ENCODE assay signal across 2 cellular contexts in the genomic region with DNA sequence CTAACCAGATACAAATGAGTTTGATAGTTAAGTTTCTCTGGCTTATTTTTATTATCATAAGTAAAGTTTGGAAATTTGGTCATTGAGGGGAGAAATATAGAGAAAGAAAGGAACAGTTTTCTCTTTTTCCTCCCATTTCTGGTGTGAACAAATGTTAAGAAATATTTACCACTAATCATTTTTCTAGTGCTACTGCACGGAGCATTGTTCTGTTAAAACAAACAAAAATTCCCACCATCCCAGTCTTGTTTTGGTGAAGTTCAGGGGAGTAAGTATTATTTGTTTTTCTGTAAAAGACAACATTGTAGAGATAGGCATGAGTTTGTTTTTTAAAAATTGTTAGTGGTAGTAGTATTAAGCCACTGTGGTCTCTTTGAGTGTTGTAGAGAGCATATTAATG.
A peak's percentile ranks its signal among the peaks of the same experiment; 100 is the strongest.
TF ChIP-seq lines count a peak whose summit lies in the region.

No MANE protein-coding gene starts in this region.

TF ChIP-seq in K562, 482 proteins besides CTCF, POLR2A, EP300 and RAD21 (continued from another document):
- TF ChIP-seq, protein P1, sequence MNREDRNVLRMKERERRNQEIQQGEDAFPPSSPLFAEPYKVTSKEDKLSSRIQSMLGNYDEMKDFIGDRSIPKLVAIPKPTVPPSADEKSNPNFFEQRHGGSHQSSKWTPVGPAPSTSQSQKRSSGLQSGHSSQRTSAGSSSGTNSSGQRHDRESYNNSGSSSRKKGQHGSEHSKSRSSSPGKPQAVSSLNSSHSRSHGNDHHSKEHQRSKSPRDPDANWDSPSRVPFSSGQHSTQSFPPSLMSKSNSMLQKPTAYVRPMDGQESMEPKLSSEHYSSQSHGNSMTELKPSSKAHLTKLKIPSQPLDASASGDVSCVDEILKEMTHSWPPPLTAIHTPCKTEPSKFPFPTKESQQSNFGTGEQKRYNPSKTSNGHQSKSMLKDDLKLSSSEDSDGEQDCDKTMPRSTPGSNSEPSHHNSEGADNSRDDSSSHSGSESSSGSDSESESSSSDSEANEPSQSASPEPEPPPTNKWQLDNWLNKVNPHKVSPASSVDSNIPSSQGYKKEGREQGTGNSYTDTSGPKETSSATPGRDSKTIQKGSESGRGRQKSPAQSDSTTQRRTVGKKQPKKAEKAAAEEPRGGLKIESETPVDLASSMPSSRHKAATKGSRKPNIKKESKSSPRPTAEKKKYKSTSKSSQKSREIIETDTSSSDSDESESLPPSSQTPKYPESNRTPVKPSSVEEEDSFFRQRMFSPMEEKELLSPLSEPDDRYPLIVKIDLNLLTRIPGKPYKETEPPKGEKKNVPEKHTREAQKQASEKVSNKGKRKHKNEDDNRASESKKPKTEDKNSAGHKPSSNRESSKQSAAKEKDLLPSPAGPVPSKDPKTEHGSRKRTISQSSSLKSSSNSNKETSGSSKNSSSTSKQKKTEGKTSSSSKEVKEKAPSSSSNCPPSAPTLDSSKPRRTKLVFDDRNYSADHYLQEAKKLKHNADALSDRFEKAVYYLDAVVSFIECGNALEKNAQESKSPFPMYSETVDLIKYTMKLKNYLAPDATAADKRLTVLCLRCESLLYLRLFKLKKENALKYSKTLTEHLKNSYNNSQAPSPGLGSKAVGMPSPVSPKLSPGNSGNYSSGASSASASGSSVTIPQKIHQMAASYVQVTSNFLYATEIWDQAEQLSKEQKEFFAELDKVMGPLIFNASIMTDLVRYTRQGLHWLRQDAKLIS (CRISPR knock-in tag; IDR thresholded peaks at IDR 0.05), result no peak
- TF ChIP-seq CBX8 (IDR thresholded peaks at IDR 0.05; ENCODE audit: borderline replicate concordance, extremely low read depth, low read depth, low read length, poor library complexity, severe bottlenecking), result peak; percentile 37

TF ChIP-seq in liver, 16 proteins besides CTCF, POLR2A, EP300 and RAD21 (continued from another document):
- TF ChIP-seq, protein P2, sequence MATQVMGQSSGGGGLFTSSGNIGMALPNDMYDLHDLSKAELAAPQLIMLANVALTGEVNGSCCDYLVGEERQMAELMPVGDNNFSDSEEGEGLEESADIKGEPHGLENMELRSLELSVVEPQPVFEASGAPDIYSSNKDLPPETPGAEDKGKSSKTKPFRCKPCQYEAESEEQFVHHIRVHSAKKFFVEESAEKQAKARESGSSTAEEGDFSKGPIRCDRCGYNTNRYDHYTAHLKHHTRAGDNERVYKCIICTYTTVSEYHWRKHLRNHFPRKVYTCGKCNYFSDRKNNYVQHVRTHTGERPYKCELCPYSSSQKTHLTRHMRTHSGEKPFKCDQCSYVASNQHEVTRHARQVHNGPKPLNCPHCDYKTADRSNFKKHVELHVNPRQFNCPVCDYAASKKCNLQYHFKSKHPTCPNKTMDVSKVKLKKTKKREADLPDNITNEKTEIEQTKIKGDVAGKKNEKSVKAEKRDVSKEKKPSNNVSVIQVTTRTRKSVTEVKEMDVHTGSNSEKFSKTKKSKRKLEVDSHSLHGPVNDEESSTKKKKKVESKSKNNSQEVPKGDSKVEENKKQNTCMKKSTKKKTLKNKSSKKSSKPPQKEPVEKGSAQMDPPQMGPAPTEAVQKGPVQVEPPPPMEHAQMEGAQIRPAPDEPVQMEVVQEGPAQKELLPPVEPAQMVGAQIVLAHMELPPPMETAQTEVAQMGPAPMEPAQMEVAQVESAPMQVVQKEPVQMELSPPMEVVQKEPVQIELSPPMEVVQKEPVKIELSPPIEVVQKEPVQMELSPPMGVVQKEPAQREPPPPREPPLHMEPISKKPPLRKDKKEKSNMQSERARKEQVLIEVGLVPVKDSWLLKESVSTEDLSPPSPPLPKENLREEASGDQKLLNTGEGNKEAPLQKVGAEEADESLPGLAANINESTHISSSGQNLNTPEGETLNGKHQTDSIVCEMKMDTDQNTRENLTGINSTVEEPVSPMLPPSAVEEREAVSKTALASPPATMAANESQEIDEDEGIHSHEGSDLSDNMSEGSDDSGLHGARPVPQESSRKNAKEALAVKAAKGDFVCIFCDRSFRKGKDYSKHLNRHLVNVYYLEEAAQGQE (IDR thresholded peaks at IDR 0.05), result no peak
- TF ChIP-seq EGR1 (IDR thresholded peaks at IDR 0.05; ENCODE audit: low read depth in 2 of 2), result no peak
- no peak for TF ChIP-seq NR2F2 (IDR thresholded peaks at IDR 0.05)
- no peak for TF ChIP-seq HNF4G (IDR thresholded peaks at IDR 0.05)
- TF ChIP-seq, protein P3, sequence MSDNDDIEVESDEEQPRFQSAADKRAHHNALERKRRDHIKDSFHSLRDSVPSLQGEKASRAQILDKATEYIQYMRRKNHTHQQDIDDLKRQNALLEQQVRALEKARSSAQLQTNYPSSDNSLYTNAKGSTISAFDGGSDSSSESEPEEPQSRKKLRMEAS (IDR thresholded peaks at IDR 0.05), result no peak
